1 cellular context compared by ENCODE assay signal in genomic region chr17:7557825-7558543, GRCh38.
TF ChIP-seq lines count a peak whose summit lies in the region.

No MANE protein-coding gene starts in this region.

TF ChIP-seq in HepG2, 621 proteins besides CTCF, POLR2A, EP300 and RAD21 (continued from another document and continues in another):
- TF ChIP-seq KIAA2018 (CRISPR knock-in tag; IDR thresholded peaks at IDR 0.05; ENCODE audit: borderline replicate concordance) (no peak), RFXANK (CRISPR knock-in tag; IDR thresholded peaks at IDR 0.05) (0 out of 2 replicates have a peak, but pooled peaks have one; percentile 54), RNF219 (CRISPR knock-in tag; IDR thresholded peaks at IDR 0.05) (no peak), ELF1 (CRISPR knock-in tag; IDR thresholded peaks at IDR 0.05) (peak; percentile 83), NKX3-1 (CRISPR knock-in tag; IDR thresholded peaks at IDR 0.05) (no peak), DZIP1 (CRISPR knock-in tag; IDR thresholded peaks at IDR 0.05) (no peak), ZSCAN22 (CRISPR knock-in tag; IDR thresholded peaks at IDR 0.05) (no peak), NFE2 (CRISPR knock-in tag; IDR thresholded peaks at IDR 0.05) (no peak), HNRNPK (IDR thresholded peaks at IDR 0.05; ENCODE audit: low read depth, low read length, poor library complexity, severe bottlenecking) (no peak), RBM22 (optimal IDR thresholded peaks at IDR 0.05; ENCODE audit: low read length) (no peak), ARNT2 (CRISPR knock-in tag; IDR thresholded peaks at IDR 0.05; ENCODE audit: low read depth) (no peak), SOX6 (IDR thresholded peaks at IDR 0.05) (no peak), SOX6 (CRISPR knock-in tag; IDR thresholded peaks at IDR 0.05) (peak; percentile 41), ZZZ3 (CRISPR knock-in tag; IDR thresholded peaks at IDR 0.05; ENCODE audit: borderline replicate concordance) (peak; percentile 72; the same call in 1 of the 2 replicates), ZNF747 (CRISPR knock-in tag; IDR thresholded peaks at IDR 0.05; ENCODE audit: borderline replicate concordance) (no peak), GZF1 (CRISPR knock-in tag; IDR thresholded peaks at IDR 0.05) (no peak), HMGXB3 (CRISPR knock-in tag; IDR thresholded peaks at IDR 0.05; ENCODE audit: borderline replicate concordance) (no peak), RFXAP (CRISPR knock-in tag; IDR thresholded peaks at IDR 0.05; ENCODE audit: borderline replicate concordance) (no peak), ZNF33A (CRISPR knock-in tag; IDR thresholded peaks at IDR 0.05; ENCODE audit: borderline replicate concordance) (no peak), TBX2 (CRISPR knock-in tag; IDR thresholded peaks at IDR 0.05; ENCODE audit: borderline replicate concordance) (no peak; the same call in 1 of the 2 replicates), AFF4 (CRISPR knock-in tag; IDR thresholded peaks at IDR 0.05) (no peak), ETS1 (CRISPR knock-in tag; IDR thresholded peaks at IDR 0.05) (no peak), NCOA5 (CRISPR knock-in tag; IDR thresholded peaks at IDR 0.05) (no peak), ZSCAN12 (CRISPR knock-in tag; IDR thresholded peaks at IDR 0.05) (no peak), ZNF44 (CRISPR knock-in tag; IDR thresholded peaks at IDR 0.05) (peak; percentile 40; the same call in 1 of the 2 replicates), TBP (CRISPR knock-in tag; IDR thresholded peaks at IDR 0.05) (no peak), ZNF530 (CRISPR knock-in tag; IDR thresholded peaks at IDR 0.05; ENCODE audit: low read depth) (no peak), ZFP41 (CRISPR knock-in tag; IDR thresholded peaks at IDR 0.05; ENCODE audit: borderline replicate concordance) (peak; percentile 60; the same call in 1 of the 2 replicates), BRF2 (CRISPR knock-in tag; IDR thresholded peaks at IDR 0.05) (no peak; the same call in 1 of the 2 replicates), IRF2 (CRISPR knock-in tag; IDR thresholded peaks at IDR 0.05) (peak; percentile 53), FIP1L1 (IDR thresholded peaks at IDR 0.05; ENCODE audit: borderline replicate concordance, insufficient read depth, low read depth, low read length) (no peak), MED1 (CRISPR knock-in tag; IDR thresholded peaks at IDR 0.05) (peak; percentile 25; the same call in 1 of the 2 replicates), NCOR1 (IDR thresholded peaks at IDR 0.05; ENCODE audit: borderline replicate concordance, low read length) (no peak), HNF4A (CRISPR knock-in tag; IDR thresholded peaks at IDR 0.05) (no peak; the same call in 1 of the 2 replicates), ZBTB42 (CRISPR knock-in tag; IDR thresholded peaks at IDR 0.05) (no peak), ZFP90 (CRISPR knock-in tag; IDR thresholded peaks at IDR 0.05; ENCODE audit: borderline replicate concordance) (no peak), ZNF446 (CRISPR knock-in tag; IDR thresholded peaks at IDR 0.05) (no peak)
